ENCODE assay signal across 10 cellular contexts in genomic region chr2:72367530-72368225, GRCh38.
DNase-seq lines count a peak whose midpoint lies in the region; TF ChIP-seq lines count a peak whose summit lies in the region.
"Had no signal": no experiment of that assay in that cellular context is flagged by ENCODE, and none has a peak within 500 bp of the region (broad histone marks: within the 10 kb centered on the region; RNA-seq: fewer than 3 reads in every experiment).

No MANE protein-coding gene starts in this region.

- H3K27ac ChIP-seq in cardiac muscle cell, result no peak overlapping the region
- H3K27ac ChIP-seq: parathyroid adenoma had no signal

- H3K36me3 ChIP-seq in cardiac muscle cell, result no peaks in the 10 kb centered on the region

- no peaks in the 10 kb centered on the region for H3K4me1 ChIP-seq in cardiac muscle cell (ENCODE audit: low read depth)
- H3K4me1 ChIP-seq: parathyroid adenoma had no signal

- TF ChIP-seq CTCF in WI38 (IDR thresholded peaks at IDR 0.05; ENCODE audit: low read depth, low read length), result peak; percentile 39
- peak; percentile 58 for TF ChIP-seq CTCF in cardiac muscle cell (IDR thresholded peaks at IDR 0.05; ENCODE audit: low read depth, low read length)

- H3K9me3 ChIP-seq in cardiac muscle cell (ENCODE audit: low read depth), result no peaks in the 10 kb centered on the region

- no peaks in the 10 kb centered on the region for H3K27me3 ChIP-seq in cardiac muscle cell

- DNase-seq in HCEC 1CT (peak; percentile 99), cardiac muscle cell (ENCODE audit: low read depth in 1 of 2, low spot score in 1 of 2) (peak; percentile 27 to 97), smooth muscle cell of the brain vasculature (ENCODE audit: low read depth, low spot score) (peak; percentile 3), GF-D8 (lab: John Stamatoyannopoulos, UW) (no peak), UCSD-AML1 (lab: John Stamatoyannopoulos, UW; ENCODE audit: unreplicated experiment) (no peak), NOMO-1 treated with DMSO at 0.1 percent for 48 hours (lab: John Stamatoyannopoulos, UW; ENCODE audit: unreplicated experiment) (no peak)
- no peak for DNase-seq in stimulated activated naive CD4-positive, alpha-beta T cell (lab: John Stamatoyannopoulos, UW)
- DNase-seq: NCI-H510A had no signal

- H3K4me3 ChIP-seq in WI38 (ENCODE audit: low read depth, low read length) (no peak overlapping the region), cardiac muscle cell (no peak overlapping the region)

Comparison
In these comparisons a context has a peak if more than half of its experiments do, and no peak if none do; other contexts are left out.
1. DNase-seq: peak in HCEC 1CT (single experiment), cardiac muscle cell (2 of 2) and smooth muscle cell of the brain vasculature (single experiment); none in GF-D8 (single experiment), UCSD-AML1 (single experiment), stimulated activated naive CD4-positive, alpha-beta T cell (0 of 6) and NOMO-1 treated with DMSO at 0.1 percent for 48 hours (single experiment).